Comparison of ENCODE assay signal across 8 cellular contexts in the genomic region with DNA sequence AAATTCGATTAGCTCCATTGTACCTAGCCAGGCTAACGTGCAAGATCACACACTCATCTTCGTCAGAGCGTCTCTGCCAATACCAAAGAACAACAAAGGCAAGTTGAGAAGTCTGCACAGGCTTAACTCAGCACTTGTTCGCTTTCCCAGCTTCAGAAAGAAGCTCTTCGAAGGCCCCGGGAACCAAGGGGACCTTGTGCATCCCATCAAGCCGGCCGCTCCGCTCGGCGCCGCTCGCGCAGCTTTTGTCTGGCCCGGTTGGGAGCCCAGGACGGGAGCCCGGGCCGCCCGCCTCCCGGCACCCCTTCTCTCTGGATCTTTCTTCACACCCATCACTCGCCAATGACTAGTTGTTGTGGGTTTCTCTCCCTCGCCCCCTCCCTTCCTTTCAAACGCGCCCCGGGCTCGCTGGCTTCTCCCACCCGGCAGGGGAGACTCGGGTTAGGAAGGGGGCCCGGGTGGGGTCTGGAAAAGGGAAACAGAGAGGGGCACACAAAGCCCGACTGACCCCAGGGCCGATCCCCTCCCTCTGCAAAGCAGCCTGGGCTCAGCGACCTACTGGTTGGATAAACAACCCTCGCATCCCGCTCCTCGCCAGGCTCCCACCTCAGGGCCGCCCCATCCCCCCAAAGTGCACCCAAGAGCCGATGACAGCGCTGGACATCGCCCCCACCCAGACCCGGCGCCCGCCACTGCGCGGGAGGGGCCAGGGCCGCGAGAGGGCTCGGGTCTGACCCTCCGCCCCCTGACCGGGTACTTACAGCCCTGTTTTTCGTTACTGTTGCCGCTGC. TPM values are rescaled to one million over a fixed set of nuclear protein-coding genes. Genes with fewer than 3 reads are reported as not detected.
A peak's percentile ranks its signal among the peaks of the same experiment; 100 is the strongest.
DNase-seq lines count a peak whose midpoint lies in the region; ATAC-seq and TF ChIP-seq lines count a peak whose summit lies in the region.

No MANE protein-coding gene starts in this region.

- dilution Hi-C loops in IMR-90 (cut with HindIII; ENCODE audit: low sequenced_read_pairs, unreplicated experiment): no loop called here

- peak overlapping the region; percentile 95 for H3K23ac ChIP-seq in IMR-90 (ENCODE audit: low read depth, low read length)

- H3K9me3 ChIP-seq in IMR-90 (ENCODE audit: control insufficient read depth, insufficient read depth, low read length): no peaks in the 10 kb centered on the region

- H3K56ac ChIP-seq in IMR-90 (ENCODE audit: extremely low read depth, insufficient read depth, low read length): peak overlapping the region; percentile 75

- H4K5ac ChIP-seq in IMR-90 (ENCODE audit: low read depth, low read length): peak overlapping the region; percentile 20

- peaks cover 6% of the 10 kb centered on the region; the same call in 1 of the 2 replicates for H3K4me1 ChIP-seq in IMR-90 (ENCODE audit: control insufficient read depth, insufficient read depth, low read length)

- H2BK20ac ChIP-seq in IMR-90 (ENCODE audit: low read depth, low read length): no peak overlapping the region

- peak overlapping the region; percentile 98 for H2AFZ ChIP-seq in IMR-90 (replicated peaks; ENCODE audit: low read length, poor library complexity)

- peak overlapping the region; percentile 26 for H3K18ac ChIP-seq in IMR-90 (ENCODE audit: low read depth, low read length)

- in situ Hi-C loops in IMR-90 (cut with MboI; ENCODE audit: low sequenced_read_pairs): no loop called here
- in situ Hi-C loops in astrocyte of the cerebellum (cut with HindIII; ENCODE audit: low sequenced_read_pairs): no loop called here

- peak overlapping the region; percentile 94 for H3K27ac ChIP-seq in IMR-90 (ENCODE audit: insufficient read depth, low read length)

- peak overlapping the region; percentile 73 for H3K14ac ChIP-seq in IMR-90 (replicated peaks; ENCODE audit: low read depth, low read length)

- TF ChIP-seq POLR2A in IMR-90 (IDR thresholded peaks at IDR 0.05; ENCODE audit: low read depth, low read length): 0 out of 2 replicates have a peak, but pooled peaks have one; percentile 26

- H3K79me1 ChIP-seq in IMR-90 (ENCODE audit: low read depth in 1 of 2, low read length in 2 of 2): peaks cover 6 to 52% of the 10 kb centered on the region in 2 experiments

- no peaks in the 10 kb centered on the region for H3K27me3 ChIP-seq in IMR-90 (ENCODE audit: control insufficient read depth, insufficient read depth, low read length)

- peaks cover 11% of the 10 kb centered on the region; the same call in 1 of the 2 replicates for H4K20me1 ChIP-seq in IMR-90 (ENCODE audit: insufficient read depth, low read length)

- peak overlapping the region; percentile 72 for H3K4me3 ChIP-seq in IMR-90 (ENCODE audit: insufficient read depth, low read depth, low read length)
- peak overlapping the region; percentile 85 for H3K4me3 ChIP-seq in astrocyte of the cerebellum (ENCODE audit: low read depth, low read length)

- peak overlapping the region; percentile 2 to 76; a peak in 3 of 4 replicates for H4K8ac ChIP-seq in IMR-90 (ENCODE audit: low read depth in 2 of 2, low read length in 2 of 2)

- H2BK120ac ChIP-seq in IMR-90 (ENCODE audit: low read depth, low read length): peak overlapping the region; percentile 59

- H3K4me2 ChIP-seq in IMR-90 (ENCODE audit: low read depth, low read length): peak overlapping the region; percentile 95

- H3K4ac ChIP-seq in IMR-90 (ENCODE audit: low read depth, low read length): peak overlapping the region; percentile 64

- DNase-seq in DMS53 (lab: John Stamatoyannopoulos, UW) (peak; percentile 64), IMR-90 (peak; percentile 65), T-helper 22 cell (ENCODE audit: low read depth) (peak; percentile 30), astrocyte of the cerebellum (ENCODE audit: low read depth) (peak; percentile 34), hypothalamus (lab: John Stamatoyannopoulos, UW) (peak in 49 of 51 donors; percentile 22 to 89 (median 69)), sciatic nerve (ENCODE audit: low spot score) (peak; percentile 81)

- no TSS peak for BruUV-seq in IMR-90 (replicated peaks; lab: Mats Ljungman, UMichigan)

- peak overlapping the region; percentile 30; the same call in 1 of the 2 replicates for H2AK5ac ChIP-seq in IMR-90 (ENCODE audit: low read depth, low read length)

- H3K9ac ChIP-seq in IMR-90 (ENCODE audit: low read depth, low read length): peak overlapping the region; percentile 97

- H2BK15ac ChIP-seq in IMR-90 (ENCODE audit: low read depth, low read length): no peak overlapping the region

- no peaks in the 10 kb centered on the region for H3K36me3 ChIP-seq in IMR-90 (ENCODE audit: control insufficient read depth, insufficient read depth, low read length)

- intact Hi-C loops in IMR-90 (cut with micrococcal nuclease) (loop anchor here (1.0 to 5.0 kb wide), 3 partner anchors 52 to 118 kb away; no protein-coding TSS in a partner anchor), sciatic nerve (cut with DNase I) (no loop called here)

- POLR2A ChIA-PET in IMR-90 (lab: Charles Lee; ENCODE audit: unreplicated experiment): interaction anchor here (1.4 to 1.5 kb wide), 2 partner anchors 117 to 118 kb away, joined by 4 to 6 read pairs; a partner anchor contains a TSS

- H2AK9ac ChIP-seq in IMR-90 (replicated peaks; ENCODE audit: low read depth, low read length, poor library complexity): peak overlapping the region; percentile 85

- no peak for TF ChIP-seq RAD21 in IMR-90 (IDR thresholded peaks at IDR 0.05; ENCODE audit: low read length)

- peak; percentile 29 for ATAC-seq in GM21515 (IDR thresholded peaks at IDR 0.05; ENCODE audit: unreplicated experiment)
- ATAC-seq in IMR-90 (ENCODE audit: low read depth): peak; percentile 54
- peak; percentile 72 for ATAC-seq in sciatic nerve
- ATAC-seq in HG03378 (IDR thresholded peaks at IDR 0.05; ENCODE audit: unreplicated experiment): no peak

- peaks cover 7% of the 10 kb centered on the region; the same call in 1 of the 2 replicates for H3K9me1 ChIP-seq in IMR-90 (ENCODE audit: insufficient read depth, low read length)

- peak overlapping the region; percentile 85 for H2BK5ac ChIP-seq in IMR-90 (ENCODE audit: low read depth, low read length, poor library complexity, severe bottlenecking)

- peak overlapping the region; percentile 21 for H4K91ac ChIP-seq in IMR-90 (ENCODE audit: insufficient read depth, low read depth, low read length)

- TF ChIP-seq CTCF in IMR-90 (conservative IDR thresholded peaks at IDR 0.05; ENCODE audit: low read depth, low read length) (no peak), astrocyte of the cerebellum (IDR thresholded peaks at IDR 0.05; ENCODE audit: low read depth, low read length, missing control alignments) (no peak)

- CTCF ChIA-PET in IMR-90 (lab: Yijun Ruan, JAX): interaction anchor here (0.6 to 1.6 kb wide), 3 partner anchors 31 to 174 kb away, joined by 4 to 6 read pairs (median 5); no protein-coding TSS in a partner anchor

- no CpG with 5 or more reads among the region's 52 CpGs for WGBS in IMR-90 (ENCODE audit: extremely low coverage in 2 of 2, insufficient read length in 1 of 2), 2 experiments

TF ChIP-seq in IMR-90, 13 proteins besides CTCF, POLR2A, EP300 and RAD21:
- TF ChIP-seq, protein P1, sequence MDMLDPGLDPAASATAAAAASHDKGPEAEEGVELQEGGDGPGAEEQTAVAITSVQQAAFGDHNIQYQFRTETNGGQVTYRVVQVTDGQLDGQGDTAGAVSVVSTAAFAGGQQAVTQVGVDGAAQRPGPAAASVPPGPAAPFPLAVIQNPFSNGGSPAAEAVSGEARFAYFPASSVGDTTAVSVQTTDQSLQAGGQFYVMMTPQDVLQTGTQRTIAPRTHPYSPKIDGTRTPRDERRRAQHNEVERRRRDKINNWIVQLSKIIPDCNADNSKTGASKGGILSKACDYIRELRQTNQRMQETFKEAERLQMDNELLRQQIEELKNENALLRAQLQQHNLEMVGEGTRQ (IDR thresholded peaks at IDR 0.05; ENCODE audit: low read depth, low read length): no peak
- TF ChIP-seq CHD1 (IDR thresholded peaks at IDR 0.05; ENCODE audit: low read depth, low read length) (no peak), MXI1 (IDR thresholded peaks at IDR 0.05; ENCODE audit: borderline replicate concordance, low read depth, low read length) (0 out of 2 replicates have a peak, but pooled peaks have one; percentile 11), MAZ (IDR thresholded peaks at IDR 0.05; ENCODE audit: borderline replicate concordance, low read depth, low read length) (peak; percentile 57; the same call in 1 of the 2 replicates), CEBPB (IDR thresholded peaks at IDR 0.05; ENCODE audit: low read depth, low read length) (no peak)

RNA-seq across cellular contexts. Expression of a gene that starts 0.5 kb away (rescaled TPM):
- total RNA-seq in IMR-90 (2012; rRNA removed): 33.7 and 45.8 TPM in 2 replicates
- polyA plus RNA-seq in IMR-90 (2012; rRNA removed): 11.1 and 12.3 TPM in 2 replicates
- polyA plus RNA-seq in IMR-90 (2012; cell fraction: cytosol; rRNA removed): 4.1 and 4.6 TPM in 2 replicates
- 12.1 and 20.8 TPM in 2 replicates for polyA plus RNA-seq in IMR-90 (2012; cell fraction: nucleus; rRNA removed; ENCODE audit: low replicate concordance)
- total RNA-seq in sciatic nerve: 72.7 TPM

Comparison
In these comparisons a context has a peak if more than half of its experiments do, and no peak if none do; other contexts are left out.
1. DNase-seq: peak in every context shown above with its lines; median percentile 81 in sciatic nerve; 69 in hypothalamus; 65 in IMR-90; 64 in DMS53; 34 in astrocyte of the cerebellum; 30 in T-helper 22 cell.